Comparison of ENCODE assay signal across 15 cellular contexts in the genomic region with DNA sequence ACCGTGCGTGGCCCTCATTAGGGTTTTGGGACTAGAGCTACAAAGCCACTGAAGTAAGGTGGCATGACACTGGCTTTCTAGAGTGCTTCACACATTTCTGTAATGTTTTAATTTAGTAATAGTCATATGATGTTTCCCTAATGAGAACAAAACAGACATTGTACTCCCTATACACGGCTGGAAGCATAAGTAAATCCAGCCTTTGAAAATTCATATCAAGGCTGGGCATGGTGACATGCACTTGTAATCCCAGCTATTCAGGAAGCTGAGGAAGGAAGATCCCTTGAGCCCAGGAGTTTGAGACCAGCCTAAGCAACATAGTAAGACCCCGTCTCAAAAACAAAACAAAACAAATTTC. TPM values are rescaled to one million over a fixed set of nuclear protein-coding genes. Genes with fewer than 3 reads are reported as not detected.
DNase-seq lines count a peak whose midpoint lies in the region; ATAC-seq, FAIRE-seq and TF ChIP-seq lines count a peak whose summit lies in the region.
"Had no signal": no experiment of that assay in that cellular context is flagged by ENCODE, and none has a peak within 500 bp of the region (broad histone marks: within the 10 kb centered on the region; RNA-seq: fewer than 3 reads in every experiment).

No MANE protein-coding gene starts in this region.

- H3K4me3 ChIP-seq in ascending aorta, result no peak overlapping the region
- H3K4me3 ChIP-seq in pancreas, result no peak overlapping the region
- H3K4me3 ChIP-seq: lung, SK-N-MC, skin epidermis had no signal

- H3K9me3 ChIP-seq in ascending aorta (no peaks in the 10 kb centered on the region), pancreas (no peaks in the 10 kb centered on the region)

- intact Hi-C loops in ascending aorta (cut with DNase I) (no loop called here), pancreas (cut with DNase I) (no loop called here)

- no peak for FAIRE-seq in pancreas (lab: Jason Lieb, UNC)

- H3K4me3 Mint-ChIP-seq in stimulated activated naive CD8-positive, alpha-beta T cell treated with anti-CD3 and anti-CD28 coated beads, Interleukin-15, Interleukin-2, amounts not matched to agents 100 ng/mL and 50 ng/mL, for 24 hours, result no peak overlapping the region
- H3K4me3 Mint-ChIP-seq in activated naive CD8-positive, alpha-beta T cell treated with anti-CD3 and anti-CD28 coated beads, Interleukin-2, amount 10 ng/mL, durations not matched to agents 7 days and 5 days, result no peak overlapping the region
- no peak overlapping the region for H3K4me3 Mint-ChIP-seq in memory B cell

- H3K4me1 Mint-ChIP-seq in stimulated activated naive CD8-positive, alpha-beta T cell treated with anti-CD3 and anti-CD28 coated beads, Interleukin-15, Interleukin-2, amounts not matched to agents 100 ng/mL and 50 ng/mL, for 24 hours (ENCODE audit: low read depth), result peaks cover 70% of the 10 kb centered on the region
- peaks cover 41% of the 10 kb centered on the region for H3K4me1 Mint-ChIP-seq in activated naive CD8-positive, alpha-beta T cell treated with anti-CD3 and anti-CD28 coated beads, Interleukin-2, amount 10 ng/mL, durations not matched to agents 7 days and 5 days
- H3K4me1 Mint-ChIP-seq in memory B cell, result peaks cover 37% of the 10 kb centered on the region

- peak overlapping the region; percentile 26 for H3K27ac Mint-ChIP-seq in stimulated activated naive CD8-positive, alpha-beta T cell treated with anti-CD3 and anti-CD28 coated beads, Interleukin-15, Interleukin-2, amounts not matched to agents 100 ng/mL and 50 ng/mL, for 24 hours
- H3K27ac Mint-ChIP-seq in activated naive CD8-positive, alpha-beta T cell treated with anti-CD3 and anti-CD28 coated beads, Interleukin-2, amount 10 ng/mL, durations not matched to agents 7 days and 5 days, result peak overlapping the region; percentile 21
- peak overlapping the region; percentile 58 for H3K27ac Mint-ChIP-seq in memory B cell

- ATAC-seq in stimulated activated naive CD8-positive, alpha-beta T cell treated with anti-CD3 and anti-CD28 coated beads, Interleukin-15, Interleukin-2, amounts not matched to agents 100 U/mL and 50 U/mL, for 24 hours, result no peak
- ATAC-seq in activated naive CD8-positive, alpha-beta T cell treated with anti-CD3 and anti-CD28 coated beads, Interleukin-2, amount 10 ng/mL, durations not matched to agents 7 days and 5 days (ENCODE audit: low read depth), result no peak
- ATAC-seq in memory B cell (ENCODE audit: low read depth) (no peak), pancreas (no peak)

- no peaks in the 10 kb centered on the region for H3K27me3 ChIP-seq in ascending aorta
- no peaks in the 10 kb centered on the region for H3K27me3 ChIP-seq in pancreas

- WGBS in pancreas, 2 donors, result 71 to 75% methylated on average over 4 of the region's 4 CpGs

- no peaks in the 10 kb centered on the region for H3K27me3 Mint-ChIP-seq in stimulated activated naive CD8-positive, alpha-beta T cell treated with anti-CD3 and anti-CD28 coated beads, Interleukin-15, Interleukin-2, amounts not matched to agents 100 ng/mL and 50 ng/mL, for 24 hours
- no peaks in the 10 kb centered on the region for H3K27me3 Mint-ChIP-seq in activated naive CD8-positive, alpha-beta T cell treated with anti-CD3 and anti-CD28 coated beads, Interleukin-2, amount 10 ng/mL, durations not matched to agents 7 days and 5 days
- no peaks in the 10 kb centered on the region for H3K27me3 Mint-ChIP-seq in memory B cell

- no peak overlapping the region for H3K27ac ChIP-seq in ascending aorta
- H3K27ac ChIP-seq in pancreas, result no peak overlapping the region
- H3K27ac ChIP-seq: SK-N-MC, WERI-Rb-1 had no signal

- peaks cover 15% of the 10 kb centered on the region for H3K36me3 Mint-ChIP-seq in stimulated activated naive CD8-positive, alpha-beta T cell treated with anti-CD3 and anti-CD28 coated beads, Interleukin-15, Interleukin-2, amounts not matched to agents 100 ng/mL and 50 ng/mL, for 24 hours (ENCODE audit: low read depth)
- peaks cover 24% of the 10 kb centered on the region for H3K36me3 Mint-ChIP-seq in activated naive CD8-positive, alpha-beta T cell treated with anti-CD3 and anti-CD28 coated beads, Interleukin-2, amount 10 ng/mL, durations not matched to agents 7 days and 5 days
- peaks cover 14% of the 10 kb centered on the region for H3K36me3 Mint-ChIP-seq in memory B cell

- H3K9me3 Mint-ChIP-seq in stimulated activated naive CD8-positive, alpha-beta T cell treated with anti-CD3 and anti-CD28 coated beads, Interleukin-15, Interleukin-2, amounts not matched to agents 100 ng/mL and 50 ng/mL, for 24 hours, result no peaks in the 10 kb centered on the region
- peaks cover 1% of the 10 kb centered on the region for H3K9me3 Mint-ChIP-seq in activated naive CD8-positive, alpha-beta T cell treated with anti-CD3 and anti-CD28 coated beads, Interleukin-2, amount 10 ng/mL, durations not matched to agents 7 days and 5 days
- H3K9me3 Mint-ChIP-seq in memory B cell, result peaks cover 2% of the 10 kb centered on the region

- H3K36me3 ChIP-seq in ascending aorta (no peaks in the 10 kb centered on the region), pancreas (no peaks in the 10 kb centered on the region)
- H3K36me3 ChIP-seq: WERI-Rb-1 had no signal

- H3K4me1 ChIP-seq in ascending aorta (peaks cover 0 to 2% of the 10 kb centered on the region in 2 donors), pancreas (peaks cover 0 to 6% (median 0%) of the 10 kb centered on the region in 3 donors)

- POLR2A ChIA-PET in activated naive CD8-positive, alpha-beta T cell treated with anti-CD3 and anti-CD28 coated beads, Interleukin-2, amount 10 ng/mL, durations not matched to agents 7 days and 5 days (lab: Charles Lee), result no interaction called here

- no peak for DNase-seq in stimulated activated naive CD8-positive, alpha-beta T cell treated with anti-CD3 and anti-CD28 coated beads, Interleukin-15, Interleukin-2, amounts not matched to agents 100 U/mL and 50 U/mL, for 24 hours
- DNase-seq in activated naive CD8-positive, alpha-beta T cell treated with anti-CD3 and anti-CD28 coated beads, Interleukin-2, amount 10 ng/mL, durations not matched to agents 7 days and 5 days, result no peak
- DNase-seq in memory B cell (ENCODE audit: low spot score in 2 of 2), result no peak
- DNase-seq in ascending aorta (ENCODE audit: low spot score in 2 of 2), result no peak
- no peak for DNase-seq in GOT3 (lab: John Stamatoyannopoulos, UW)
- DNase-seq in pancreas, result no peak
- no peak for DNase-seq in stimulated activated CD4-positive, alpha-beta T cell treated with anti-CD3 and anti-CD28 coated beads, Interleukin-2, amount 100 ng/mL, for 48 hours
- DNase-seq: NCI-H446 treated with DMSO at 0.1 percent for 48 hours, WERI-Rb-1 had no signal

- TF ChIP-seq CTCF in ascending aorta (IDR thresholded peaks at IDR 0.05) (no peak), pancreas (IDR thresholded peaks at IDR 0.05) (no peak)

RNA-seq across cellular contexts. Expression of gene USP48, which starts 7.4 kb away (rescaled TPM):
- total RNA-seq in activated naive CD8-positive, alpha-beta T cell treated with anti-CD3 and anti-CD28 coated beads, Interleukin-2, amount 10 ng/mL, durations not matched to agents 7 days and 5 days, result 10 to 100 TPM; 79.6 to 85.2 TPM
- total RNA-seq in ascending aorta (41.3 TPM), pancreas (10 to 100 TPM; 24.3 to 30.6 (median 26.0) TPM)
- 10 to 100 TPM; 14.9 to 26.4 TPM for polyA plus RNA-seq in pancreas

RNA-seq across cellular contexts. Expression of gene LDLRAD2, which starts 36.5 kb away (rescaled TPM):
- total RNA-seq in activated naive CD8-positive, alpha-beta T cell treated with anti-CD3 and anti-CD28 coated beads, Interleukin-2, amount 10 ng/mL, durations not matched to agents 7 days and 5 days, result under 1 TPM in 1 of 2 experiments, not detected in 1; 0.09 TPM
- total RNA-seq in ascending aorta, result not detected
- under 1 TPM in 5 of 6 donors, not detected in 1; 0.05 to 0.22 (median 0.09) TPM for total RNA-seq in pancreas
- polyA plus RNA-seq in pancreas, result 1 to 10 TPM; 1.3 to 3.0 TPM
- total RNA-seq: Daoy, OCI-LY7 had no signal
